1 cellular context compared by ENCODE assay signal in the genomic region with DNA sequence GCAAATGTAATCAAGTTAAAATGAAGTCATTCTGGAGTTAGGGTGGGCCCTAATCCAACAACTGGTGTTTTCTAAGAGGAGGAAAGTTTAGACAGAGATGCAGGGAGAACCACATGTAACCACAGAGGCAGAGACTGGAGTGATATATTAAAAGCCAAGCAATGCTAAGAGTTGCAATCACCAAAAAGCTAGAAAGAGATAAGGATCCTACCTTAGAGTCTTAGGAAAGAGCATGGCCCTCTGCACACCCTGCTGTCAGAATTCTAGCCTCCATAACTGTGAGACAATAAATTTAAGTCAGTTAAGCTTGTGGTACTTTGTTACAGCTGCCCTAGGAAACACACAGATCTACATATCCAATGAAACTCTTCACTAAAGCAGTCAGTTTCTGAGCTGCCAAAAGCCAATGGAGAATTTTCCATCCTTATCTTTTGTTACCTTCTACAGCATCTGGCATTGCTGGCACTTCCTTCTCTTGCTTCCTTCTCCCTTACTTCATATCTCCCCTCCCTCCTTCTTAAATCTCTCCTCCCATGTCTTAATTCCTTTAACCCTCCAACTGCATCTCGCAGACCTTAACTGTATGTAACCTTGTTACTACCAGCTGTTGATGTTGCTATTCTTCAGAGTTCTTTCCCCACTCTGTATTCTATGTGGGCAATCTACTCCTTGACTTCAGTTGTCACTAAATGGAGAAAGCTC.
TF ChIP-seq lines count a peak whose summit lies in the region.

No MANE protein-coding gene starts in this region.

TF ChIP-seq in IMR-90, 13 proteins besides CTCF, POLR2A, EP300 and RAD21:
- TF ChIP-seq FOS (IDR thresholded peaks at IDR 0.05; ENCODE audit: low read depth, low read length) (no peak), USF2 (IDR thresholded peaks at IDR 0.05; ENCODE audit: low read depth, low read length) (no peak), NFE2L2 (IDR thresholded peaks at IDR 0.05; ENCODE audit: low read depth, low read length) (no peak), BHLHE40 (IDR thresholded peaks at IDR 0.05; ENCODE audit: low read depth, low read length) (no peak), CHD1 (IDR thresholded peaks at IDR 0.05; ENCODE audit: low read depth, low read length) (no peak), MXI1 (IDR thresholded peaks at IDR 0.05; ENCODE audit: borderline replicate concordance, low read depth, low read length) (no peak)
